Comparison of ENCODE assay signal across 24 cellular contexts in genomic region chr6:520820-521219, GRCh38.
DNase-seq lines count a peak whose midpoint lies in the region; ATAC-seq lines count a peak whose summit lies in the region.
"Had no signal": no experiment of that assay in that cellular context is flagged by ENCODE, and none has a peak within 500 bp of the region (broad histone marks: within the 10 kb centered on the region; RNA-seq: fewer than 3 reads in every experiment).

No MANE protein-coding gene starts in this region.

- H3K4me1 Mint-ChIP-seq in activated naive CD4-positive, alpha-beta T cell treated with anti-CD3 and anti-CD28 coated beads, Interleukin-2, amount 50 U/mL, for 24 hours: peaks cover 44% of the 10 kb centered on the region
- peaks cover 22% of the 10 kb centered on the region for H3K4me1 Mint-ChIP-seq in activated naive CD4-positive, alpha-beta T cell treated with anti-CD3 and anti-CD28 coated beads, Interleukin-2, amount 10 ng/mL, durations not matched to agents 7 days and 5 days
- peaks cover 23% of the 10 kb centered on the region for H3K4me1 Mint-ChIP-seq in activated naive CD8-positive, alpha-beta T cell (ENCODE audit: low read depth)
- H3K4me1 Mint-ChIP-seq in immature natural killer cell: peaks cover 9% of the 10 kb centered on the region in 2 donors
- H3K4me1 Mint-ChIP-seq in stimulated activated naive B cell treated with anti-CD40 and anti-IgM and Interleukin-4, amounts not matched to agents 10 μg/mL and 1 μg/mL and 100 μg/mL, for 72 hours: peaks cover 11 to 21% of the 10 kb centered on the region in 2 donors
- H3K4me1 Mint-ChIP-seq: brain, GM23338 had no signal

- DNase-seq in activated naive CD4-positive, alpha-beta T cell treated with anti-CD3 and anti-CD28 coated beads, Interleukin-2, amount 10 ng/mL, durations not matched to agents 7 days and 5 days: no peak
- DNase-seq in immature natural killer cell (no peak), kidney tubule cell (ENCODE audit: low spot score) (no peak), NCI-H1092 (lab: John Stamatoyannopoulos, UW) (no peak)
- DNase-seq in stimulated activated naive B cell treated with anti-CD40 and anti-IgM and Interleukin-4, amounts not matched to agents 10 μg/mL and 1 μg/mL and 100 μg/mL, for 72 hours: no peak
- DNase-seq in stimulated activated CD4-positive, alpha-beta T cell treated with anti-CD3 and anti-CD28 coated beads, Interleukin-2, amount 100 ng/mL, for 24 hours: no peak
- DNase-seq: activated CD4-positive, alpha-beta T cell treated with anti-CD3 and anti-CD28 coated beads for 4 hours; amniotic stem cell; CD8-positive, alpha-beta T cell; DMS 273 treated with DMSO at 0.1 percent for 48 hours; EL; gastrocnemius medialis; mucosa of descending colon; NCI-H774; pancreas; retina; SIG-M5; stomach had no signal

- no peak overlapping the region for H3K4me3 Mint-ChIP-seq in activated naive CD4-positive, alpha-beta T cell treated with anti-CD3 and anti-CD28 coated beads, Interleukin-2, amount 50 U/mL, for 24 hours
- H3K4me3 Mint-ChIP-seq in activated naive CD4-positive, alpha-beta T cell treated with anti-CD3 and anti-CD28 coated beads, Interleukin-2, amount 10 ng/mL, durations not matched to agents 7 days and 5 days: no peak overlapping the region
- no peak overlapping the region for H3K4me3 Mint-ChIP-seq in activated naive CD8-positive, alpha-beta T cell
- H3K4me3 Mint-ChIP-seq in immature natural killer cell: peak overlapping the region in 1 of 5 donors; percentile 7
- peak overlapping the region in 1 of 2 donors; percentile 48 for H3K4me3 Mint-ChIP-seq in stimulated activated naive B cell treated with anti-CD40 and anti-IgM and Interleukin-4, amounts not matched to agents 10 μg/mL and 1 μg/mL and 100 μg/mL, for 72 hours
- H3K4me3 Mint-ChIP-seq: B cell; brain; CD8-positive, alpha-beta T cell; GM23338 had no signal

- ATAC-seq in stimulated activated naive B cell treated with anti-CD40 and anti-IgM and Interleukin-4, amounts not matched to agents 10 μg/mL and 1 μg/mL and 100 μg/mL, for 72 hours (replicated peaks): no peak
- ATAC-seq: CD8-positive, alpha-beta T cell; gastrocnemius medialis; GM23338; mucosa of descending colon; pancreas had no signal

- CTCF ChIA-PET in activated naive CD4-positive, alpha-beta T cell treated with anti-CD3 and anti-CD28 coated beads, Interleukin-2, amount 10 ng/mL, durations not matched to agents 7 days and 5 days (lab: Charles Lee): no interaction called here

- H3K36me3 Mint-ChIP-seq in activated naive CD4-positive, alpha-beta T cell treated with anti-CD3 and anti-CD28 coated beads, Interleukin-2, amount 50 U/mL, for 24 hours: peaks cover 18% of the 10 kb centered on the region
- peaks cover 56% of the 10 kb centered on the region for H3K36me3 Mint-ChIP-seq in activated naive CD4-positive, alpha-beta T cell treated with anti-CD3 and anti-CD28 coated beads, Interleukin-2, amount 10 ng/mL, durations not matched to agents 7 days and 5 days
- peaks cover 23% of the 10 kb centered on the region for H3K36me3 Mint-ChIP-seq in activated naive CD8-positive, alpha-beta T cell
- H3K36me3 Mint-ChIP-seq in immature natural killer cell: peaks cover 13 to 33% (median 32%) of the 10 kb centered on the region in 3 donors
- H3K36me3 Mint-ChIP-seq in stimulated activated naive B cell treated with anti-CD40 and anti-IgM and Interleukin-4, amounts not matched to agents 10 μg/mL and 1 μg/mL and 100 μg/mL, for 72 hours: peaks cover 43 to 53% of the 10 kb centered on the region in 2 donors

- H3K27ac Mint-ChIP-seq in activated naive CD4-positive, alpha-beta T cell treated with anti-CD3 and anti-CD28 coated beads, Interleukin-2, amount 50 U/mL, for 24 hours: peak overlapping the region; percentile 83
- H3K27ac Mint-ChIP-seq in activated naive CD4-positive, alpha-beta T cell treated with anti-CD3 and anti-CD28 coated beads, Interleukin-2, amount 10 ng/mL, durations not matched to agents 7 days and 5 days: no peak overlapping the region
- peak overlapping the region; percentile 91 for H3K27ac Mint-ChIP-seq in activated naive CD8-positive, alpha-beta T cell
- peak overlapping the region in 5 of 6 donors; percentile 27 to 71 (median 46) for H3K27ac Mint-ChIP-seq in immature natural killer cell
- H3K27ac Mint-ChIP-seq in stimulated activated naive B cell treated with anti-CD40 and anti-IgM and Interleukin-4, amounts not matched to agents 10 μg/mL and 1 μg/mL and 100 μg/mL, for 72 hours: peak overlapping the region; percentile 91
- H3K27ac Mint-ChIP-seq: brain; CD8-positive, alpha-beta T cell; GM23338 had no signal

- H3K9me3 Mint-ChIP-seq in activated naive CD4-positive, alpha-beta T cell treated with anti-CD3 and anti-CD28 coated beads, Interleukin-2, amount 50 U/mL, for 24 hours: peaks cover 5% of the 10 kb centered on the region
- H3K9me3 Mint-ChIP-seq in activated naive CD4-positive, alpha-beta T cell treated with anti-CD3 and anti-CD28 coated beads, Interleukin-2, amount 10 ng/mL, durations not matched to agents 7 days and 5 days: peaks cover 31% of the 10 kb centered on the region
- no peaks in the 10 kb centered on the region for H3K9me3 Mint-ChIP-seq in activated naive CD8-positive, alpha-beta T cell (ENCODE audit: low read depth)
- peaks cover 0 to 3% (median 0%) of the 10 kb centered on the region in 6 donors for H3K9me3 Mint-ChIP-seq in immature natural killer cell
- peaks cover 8 to 9% of the 10 kb centered on the region in 2 donors for H3K9me3 Mint-ChIP-seq in stimulated activated naive B cell treated with anti-CD40 and anti-IgM and Interleukin-4, amounts not matched to agents 10 μg/mL and 1 μg/mL and 100 μg/mL, for 72 hours

- no peaks in the 10 kb centered on the region for H3K27me3 Mint-ChIP-seq in activated naive CD4-positive, alpha-beta T cell treated with anti-CD3 and anti-CD28 coated beads, Interleukin-2, amount 50 U/mL, for 24 hours
- no peaks in the 10 kb centered on the region for H3K27me3 Mint-ChIP-seq in activated naive CD4-positive, alpha-beta T cell treated with anti-CD3 and anti-CD28 coated beads, Interleukin-2, amount 10 ng/mL, durations not matched to agents 7 days and 5 days
- no peaks in the 10 kb centered on the region for H3K27me3 Mint-ChIP-seq in activated naive CD8-positive, alpha-beta T cell
- H3K27me3 Mint-ChIP-seq in immature natural killer cell (ENCODE audit: low read depth in 3 of 3): peaks cover 2 to 8% (median 8%) of the 10 kb centered on the region in 3 donors
- H3K27me3 Mint-ChIP-seq in stimulated activated naive B cell treated with anti-CD40 and anti-IgM and Interleukin-4, amounts not matched to agents 10 μg/mL and 1 μg/mL and 100 μg/mL, for 72 hours: no peaks in the 10 kb centered on the region
- H3K27me3 Mint-ChIP-seq: B cell, brain, IgD-negative memory B cell had no signal
